17 cellular contexts compared by ENCODE assay signal in genomic region chr14:68525516-68525915, GRCh38.
"Had no signal": no experiment of that assay in that cellular context is flagged by ENCODE, and none has a peak within 500 bp of the region (broad histone marks: within the 10 kb centered on the region; RNA-seq: fewer than 3 reads in every experiment).

No MANE protein-coding gene starts in this region.

- H3K27ac Mint-ChIP-seq: activated CD4-positive, alpha-beta T cell treated with anti-CD3 and anti-CD28 coated beads, Interleukin-2, amount 10 ng/mL, durations not matched to agents 24 days and 14 days; activated CD8-positive, alpha-beta T cell treated with anti-CD3 and anti-CD28 coated beads for 36 hours; activated T-helper 2 cell treated with anti-CD3 and anti-CD28 coated beads, Interferon-gamma antibody, Interleukin-2, Interleukin-4, amounts not matched to agents 10 μg/mL and 5 μg/mL and 100 μg/mL, durations not matched to agents 14 hours and 24 hours and 36 hours; progenitor cell of endocrine pancreas had no signal

- H3K27me3 Mint-ChIP-seq: activated CD8-positive, alpha-beta T cell treated with anti-CD3 and anti-CD28 coated beads for 36 hours; brain; progenitor cell of endocrine pancreas had no signal

- H3K27me3 ChIP-seq: heart right ventricle, upper lobe of left lung had no signal

- H3K4me1 Mint-ChIP-seq: activated CD4-positive, alpha-beta T cell treated with anti-CD3 and anti-CD28 coated beads, Interleukin-2, amount 10 ng/mL, durations not matched to agents 24 days and 14 days had no signal

- H3K36me3 ChIP-seq: heart right ventricle, upper lobe of left lung had no signal

- ATAC-seq: activated CD8-positive, alpha-beta T cell treated with anti-CD3 and anti-CD28 coated beads for 36 hours; heart right ventricle; left ventricle myocardium superior; stimulated activated naive CD8-positive, alpha-beta T cell treated with anti-CD3 and anti-CD28 coated beads, Interleukin-15, Interleukin-2, amounts not matched to agents 100 U/mL and 50 U/mL, for 24 hours had no signal

- H3K4me3 Mint-ChIP-seq: activated CD4-positive, alpha-beta T cell treated with anti-CD3 and anti-CD28 coated beads, Interleukin-2, amount 10 ng/mL, durations not matched to agents 24 days and 14 days; activated CD8-positive, alpha-beta T cell treated with anti-CD3 and anti-CD28 coated beads for 36 hours; brain had no signal

- H3K4me3 ChIP-seq: heart right ventricle, skin epidermis, upper lobe of left lung had no signal

- DNase-seq: activated CD4-positive, alpha-beta T cell treated with anti-CD3 and anti-CD28 coated beads, Interleukin-2, amount 10 ng/mL, durations not matched to agents 24 days and 14 days; activated CD4-positive, CD25-positive, alpha-beta regulatory T cell; activated CD8-positive, alpha-beta T cell treated with anti-CD3 and anti-CD28 coated beads for 36 hours; activated naive CD4-positive, alpha-beta T cell treated with Interleukin-2 at 50 U/mL for 16 hours; activated T-cell treated with anti-CD3 and anti-CD28 coated beads, Interleukin-2, amount 50 U/mL, for 1 hour; central memory CD4-positive, alpha-beta T cell; heart right ventricle; left ventricle myocardium superior; mesendoderm; stimulated activated naive CD8-positive, alpha-beta T cell treated with anti-CD3 and anti-CD28 coated beads, Interleukin-15, Interleukin-2, amounts not matched to agents 100 U/mL and 50 U/mL, for 24 hours; T-helper 1 cell; T1000; upper lobe of left lung had no signal
